9 cellular contexts compared by ENCODE assay signal in the genomic region with DNA sequence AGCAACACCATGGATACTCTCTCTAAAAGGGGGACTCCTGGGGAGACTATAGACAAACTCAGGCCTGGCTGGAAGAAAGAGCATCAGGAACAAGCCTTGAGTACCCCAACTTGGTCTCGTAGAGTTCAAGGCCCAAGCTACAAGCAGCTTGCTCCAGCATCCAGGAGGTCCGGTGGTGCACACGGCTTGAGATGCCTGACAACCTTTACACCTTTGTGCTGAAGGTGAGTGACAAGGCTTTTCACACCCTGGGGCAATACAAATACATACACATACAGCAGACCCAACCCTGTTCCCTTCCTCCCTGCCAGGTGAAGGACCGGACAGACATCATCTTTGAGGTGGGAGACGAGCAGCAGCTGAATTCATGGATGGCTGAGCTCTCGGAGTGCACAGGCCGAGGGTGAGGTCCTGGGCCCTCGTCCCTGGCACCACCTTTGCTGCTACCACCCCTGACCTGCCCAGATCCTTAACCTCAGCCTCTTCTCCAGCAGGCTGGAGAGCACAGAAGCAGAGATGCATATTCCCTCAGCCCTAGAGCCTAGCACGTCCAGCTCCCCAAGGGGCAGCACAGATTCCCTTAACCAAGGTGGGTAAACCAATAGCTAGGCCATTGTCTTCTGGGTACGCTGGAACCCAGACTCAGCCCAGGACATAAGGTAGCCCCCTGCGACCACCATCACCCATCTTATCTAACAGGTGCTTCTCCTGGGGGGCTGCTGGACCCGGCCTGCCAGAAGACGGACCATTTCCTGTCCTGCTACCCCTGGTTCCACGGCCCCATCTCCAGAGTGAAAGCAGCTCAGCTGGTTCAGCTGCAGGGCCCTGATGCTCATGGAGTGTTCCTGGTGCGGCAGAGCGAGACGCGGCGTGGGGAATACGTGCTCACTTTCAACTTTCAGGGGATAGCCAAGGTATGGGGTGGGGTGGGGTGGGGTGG. TPM values are rescaled to one million over a fixed set of nuclear protein-coding genes. Genes with fewer than 3 reads are reported as not detected.
A peak's percentile ranks its signal among the peaks of the same experiment; 100 is the strongest.
DNase-seq lines count a peak whose midpoint lies in the region; ATAC-seq, FAIRE-seq and TF ChIP-seq lines count a peak whose summit lies in the region.
"Had no signal": no experiment of that assay in that cellular context is flagged by ENCODE, and none has a peak within 500 bp of the region (broad histone marks: within the 10 kb centered on the region; RNA-seq: fewer than 3 reads in every experiment).

No MANE protein-coding gene starts in this region.

- intact Hi-C loops in dorsolateral prefrontal cortex (cut with DNase I) = loop anchor here in 1 of 2 donors (5.0 kb wide), 1 partner anchor 40 kb away; the partner anchor contains the start of gene SH2B3

- TF ChIP-seq CTCF in dorsolateral prefrontal cortex (IDR thresholded peaks at IDR 0.05 in 54 of 56, conservative IDR thresholded peaks at IDR 0.05 in 2 of 56; ENCODE audit: low read depth in 1 of 56, partially characterized antibody in 56 of 56) = no peak

- no peak for ATAC-seq in naive B cell (ENCODE audit: low read depth in 2 of 2)
- ATAC-seq in activated naive CD4-positive, alpha-beta T cell treated with anti-CD3 and anti-CD28 coated beads, Interleukin-2, amount 50 U/mL, for 72 hours = no peak

- no peaks in the 10 kb centered on the region for H3K9me3 ChIP-seq in BLaER1

- H3K27ac Mint-ChIP-seq in IgD-negative memory B cell (peak overlapping the region; percentile 41 to 95 (median 94)), naive B cell (peak overlapping the region; percentile 15 to 92 (median 69))
- peak overlapping the region in 1 of 2 donors; percentile 50 for H3K27ac Mint-ChIP-seq in activated naive CD4-positive, alpha-beta T cell treated with anti-CD3 and anti-CD28 coated beads, Interleukin-2, amount 50 U/mL, for 72 hours

- H3K9ac ChIP-seq in BLaER1 = peak overlapping the region; percentile 63; the same call in 1 of the 2 replicates

- H3K36me3 Mint-ChIP-seq in IgD-negative memory B cell = peaks cover 2% of the 10 kb centered on the region
- peaks cover 4 to 7% of the 10 kb centered on the region in 2 donors for H3K36me3 Mint-ChIP-seq in naive B cell
- H3K36me3 Mint-ChIP-seq in activated naive CD4-positive, alpha-beta T cell treated with anti-CD3 and anti-CD28 coated beads, Interleukin-2, amount 50 U/mL, for 72 hours = peaks cover 9 to 27% of the 10 kb centered on the region in 2 donors

- H3K4me1 Mint-ChIP-seq in IgD-negative memory B cell = peaks cover 38 to 58% (median 46%) of the 10 kb centered on the region in 3 donors
- H3K4me1 Mint-ChIP-seq in naive B cell = peaks cover 55 to 70% (median 62%) of the 10 kb centered on the region in 3 donors

- H4K20me1 ChIP-seq in BLaER1 = peaks cover 86% of the 10 kb centered on the region

- no peaks in the 10 kb centered on the region for H3K9me3 Mint-ChIP-seq in IgD-negative memory B cell
- H3K9me3 Mint-ChIP-seq in naive B cell = no peaks in the 10 kb centered on the region
- no peaks in the 10 kb centered on the region for H3K9me3 Mint-ChIP-seq in activated naive CD4-positive, alpha-beta T cell treated with anti-CD3 and anti-CD28 coated beads, Interleukin-2, amount 50 U/mL, for 72 hours

- H3K27me3 ChIP-seq in BLaER1 = no peaks in the 10 kb centered on the region
- H3K27me3 ChIP-seq in dorsolateral prefrontal cortex = no peaks in the 10 kb centered on the region

- H3K4me3 Mint-ChIP-seq in IgD-negative memory B cell = peak overlapping the region in 3 of 4 donors; percentile 30 to 55 (median 52)
- H3K4me3 Mint-ChIP-seq in naive B cell = peak overlapping the region in 4 of 8 donors; percentile 19 to 44 (median 25)

- H3K4me3 ChIP-seq in BLaER1 (no peak overlapping the region), dorsolateral prefrontal cortex (no peak overlapping the region)

- FAIRE-seq in frontal cortex (lab: Jason Lieb, UNC) = no peak

- H3K27ac ChIP-seq in BLaER1 (peak overlapping the region; percentile 75), dorsolateral prefrontal cortex (peak overlapping the region in 46 of 59 donors; percentile 7 to 84 (median 69))

- H3K4me2 ChIP-seq in BLaER1 = peak overlapping the region; percentile 97

- H3K36me3 ChIP-seq in BLaER1 = peaks cover 80% of the 10 kb centered on the region

- DNase-seq in dorsolateral prefrontal cortex (peak in 5 of 10 donors; percentile 8 to 38 (median 24)), naive B cell (no peak), NCI-H2029 treated with DMSO at 0.1 percent for 48 hours (lab: John Stamatoyannopoulos, UW) (no peak), frontal cortex (ENCODE audit: low spot score in 2 of 2) (no peak)
- no peak for DNase-seq in central memory CD4-positive, alpha-beta T cell
- DNase-seq in activated naive CD4-positive, alpha-beta T cell treated with anti-CD3 and anti-CD28 coated beads, Interleukin-2, amount 50 U/mL, for 72 hours (ENCODE audit: low spot score in 2 of 2) = no peak
- DNase-seq: activated T-cell treated with anti-CD3 and anti-CD28 coated beads for 4 hours had no signal

- peaks cover 68% of the 10 kb centered on the region for H3K4me1 ChIP-seq in BLaER1

- H3K27me3 Mint-ChIP-seq in IgD-negative memory B cell = no peaks in the 10 kb centered on the region
- no peaks in the 10 kb centered on the region for H3K27me3 Mint-ChIP-seq in naive B cell

RNA-seq across cellular contexts. Expression of gene SH2B3, which starts 41.2 kb away (rescaled TPM):
- 10.3 TPM for polyA plus RNA-seq in IgD-negative memory B cell
- total RNA-seq in dorsolateral prefrontal cortex = 10 to 100 TPM in 116 of 120 experiments, 1 to 10 TPM in 4; 8.5 to 28.7 (median 14.8) TPM
- 10 to 100 TPM in 1 of 6 donors, 1 to 10 TPM in 5; 3.6 to 10.4 (median 4.5) TPM for polyA plus RNA-seq in naive B cell (ENCODE audit: low read depth in 6 of 6)
- 2.4 TPM for total RNA-seq in frontal cortex
- total RNA-seq in activated naive CD4-positive, alpha-beta T cell treated with anti-CD3 and anti-CD28 coated beads, Interleukin-2, amount 50 U/mL, for 72 hours = 10 to 100 TPM; 18.0 to 24.6 TPM
